Comparison of ENCODE assay signal across 25 cellular contexts in genomic region chr13:93547886-93548285, GRCh38.
"Had no signal": no experiment of that assay in that cellular context is flagged by ENCODE, and none has a peak within 500 bp of the region (broad histone marks: within the 10 kb centered on the region; RNA-seq: fewer than 3 reads in every experiment).

No MANE protein-coding gene starts in this region.

- H3K27me3 ChIP-seq: breast epithelium, foreskin keratinocyte, heart right ventricle, pancreas, right atrium auricular region, suprapubic skin, tibial artery, upper lobe of right lung had no signal

- H3K4me1 ChIP-seq: breast epithelium, heart right ventricle, pancreas, prostate gland, right atrium auricular region, suprapubic skin, upper lobe of right lung had no signal

- H3K36me3 ChIP-seq: breast epithelium, heart right ventricle, pancreas, prostate gland, right atrium auricular region, suprapubic skin, tibial artery, upper lobe of right lung had no signal

- DNase-seq: activated CD4-positive, alpha-beta T cell treated with anti-CD3 and anti-CD28 coated beads for 4 hours; activated CD4-positive, alpha-beta T cell treated with anti-CD3 and anti-CD28 coated beads, Interleukin-2, amount 50 U/mL, for 4 hours; activated CD8-positive, alpha-beta memory T cell treated with anti-CD3 and anti-CD28 coated beads, Interleukin-2, amount 50 U/mL, for 4 hours; activated gamma-delta T cell; activated naive CD4-positive, alpha-beta T cell treated with anti-CD3 and anti-CD28 coated beads, Interleukin-2, amount 10 ng/mL, durations not matched to agents 7 days and 5 days; activated naive CD8-positive, alpha-beta T cell treated with anti-CD3 and anti-CD28 coated beads, Interleukin-2, amount 10 ng/mL, durations not matched to agents 7 days and 5 days; activated T-cell treated with anti-CD3 and anti-CD28 coated beads, Interleukin-2, amount 50 U/mL, for 1 hour; central memory CD4-positive, alpha-beta T cell; foreskin keratinocyte; heart right ventricle; left ventricle myocardium superior; naive thymus-derived CD8-positive, alpha-beta T cell; nucleus accumbens; pancreas; stimulated activated CD4-positive, alpha-beta T cell treated with anti-CD3 and anti-CD28 coated beads, Interleukin-15, amount 100 ng/mL, for 24 hours; stimulated activated CD4-positive, alpha-beta T cell treated with anti-CD3 and anti-CD28 coated beads, Interleukin-2, amount 100 ng/mL, for 24 hours; stimulated activated naive CD4-positive, alpha-beta T cell; tibial artery; upper lobe of right lung had no signal

- H3K9me3 ChIP-seq: breast epithelium, heart right ventricle, pancreas, prostate gland, right atrium auricular region, suprapubic skin, tibial artery, upper lobe of right lung had no signal

- H3K4me3 ChIP-seq: breast epithelium, heart right ventricle, pancreas, prostate gland, right atrium auricular region, suprapubic skin, tibial artery, upper lobe of right lung had no signal

- ATAC-seq: esophagus mucosa; foreskin keratinocyte; heart right ventricle; left ventricle myocardium superior; naive thymus-derived CD8-positive, alpha-beta T cell; pancreas; upper lobe of right lung had no signal

- H3K27ac ChIP-seq: breast epithelium, foreskin keratinocyte, heart right ventricle, pancreas, prostate gland, right atrium auricular region, suprapubic skin, tibial artery, upper lobe of right lung, VCaP had no signal
